In the genomic region with DNA sequence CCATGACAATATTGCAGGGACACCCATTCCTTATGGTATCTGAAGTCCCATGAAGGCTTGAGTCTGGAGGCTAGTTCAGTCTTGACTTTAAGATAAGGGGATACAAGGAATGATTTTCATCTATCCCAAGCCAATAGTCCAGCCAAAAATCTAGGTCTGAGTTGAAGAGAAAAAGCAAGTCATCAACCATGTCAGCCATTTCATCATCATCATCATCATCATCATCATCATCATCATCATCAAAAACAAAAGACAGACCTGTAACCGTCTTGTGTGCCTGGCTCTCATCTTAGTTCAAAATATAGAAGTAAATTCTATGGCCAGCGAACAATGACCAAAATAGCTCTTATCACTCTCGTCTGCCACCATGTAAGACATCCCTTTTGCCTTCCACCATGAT, we compare ENCODE assay signal across 5 cellular contexts. TPM values are rescaled to one million over a fixed set of nuclear protein-coding genes. Genes with fewer than 3 reads are reported as not detected.
"Had no signal": no experiment of that assay in that cellular context is flagged by ENCODE, and none has a peak within 500 bp of the region (broad histone marks: within the 10 kb centered on the region; RNA-seq: fewer than 3 reads in every experiment).

No MANE protein-coding gene starts in this region.

RNA-seq across cellular contexts. Expression of a gene that starts 59.5 kb away (rescaled TPM):
- total RNA-seq: HT-29, HT1080, IMR-90, K562 had no signal
- polyA plus RNA-seq: IgD-negative memory B cell, IMR-90, K562 had no signal
